In genomic region chr7:44259547-44260457, GRCh38 we compare ENCODE assay signal across 1 cellular context.
TF ChIP-seq lines count a peak whose summit lies in the region.

No MANE protein-coding gene starts in this region.

TF ChIP-seq in K562, 482 proteins besides CTCF, POLR2A, EP300 and RAD21 (continued from another document):
- TF ChIP-seq ZNF318 (IDR thresholded peaks at IDR 0.05; ENCODE audit: borderline replicate concordance in 1 of 2, low read depth in 1 of 2) (no peak), ZFP36 (IDR thresholded peaks at IDR 0.05; ENCODE audit: low read depth, low read length, partially characterized antibody) (peak; percentile 66), CHD2 (IDR thresholded peaks at IDR 0.05; ENCODE audit: low read depth, low read length) (no peak), RREB1 (CRISPR knock-in tag; IDR thresholded peaks at IDR 0.05) (no peak), CBFA2T3 (IDR thresholded peaks at IDR 0.05) (no peak), TAL1 (IDR thresholded peaks at IDR 0.05) (no peak), GABPB2 (CRISPR knock-in tag; conservative IDR thresholded peaks at IDR 0.05) (no peak), SMARCC2 (IDR thresholded peaks at IDR 0.05; ENCODE audit: low read depth) (no peak), BHLHE40 (IDR thresholded peaks at IDR 0.05; ENCODE audit: low read length) (peak; percentile 44; the same call in 1 of the 2 replicates), MTA2 (IDR thresholded peaks at IDR 0.05; ENCODE audit: low read depth) (no peak), ZBTB2 (IDR thresholded peaks at IDR 0.05) (no peak), FOSL1 (tag; conservative IDR thresholded peaks at IDR 0.05) (0 out of 2 replicates have a peak, but pooled peaks have one; percentile 24), JUND (IDR thresholded peaks at IDR 0.05; ENCODE audit: borderline replicate concordance, low read depth, low read length) (0 out of 2 replicates have a peak, but pooled peaks have one; percentile 24), JUND (tag; IDR thresholded peaks at IDR 0.05; ENCODE audit: borderline replicate concordance, low read depth, low read length) (no peak)
- TF ChIP-seq, protein P1, sequence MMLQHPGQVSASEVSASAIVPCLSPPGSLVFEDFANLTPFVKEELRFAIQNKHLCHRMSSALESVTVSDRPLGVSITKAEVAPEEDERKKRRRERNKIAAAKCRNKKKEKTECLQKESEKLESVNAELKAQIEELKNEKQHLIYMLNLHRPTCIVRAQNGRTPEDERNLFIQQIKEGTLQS (IDR thresholded peaks at IDR 0.05), result peak; percentile 56
- TF ChIP-seq, protein P1 (CRISPR knock-in tag; conservative IDR thresholded peaks at IDR 0.05), result no peak
- TF ChIP-seq, protein P2, sequence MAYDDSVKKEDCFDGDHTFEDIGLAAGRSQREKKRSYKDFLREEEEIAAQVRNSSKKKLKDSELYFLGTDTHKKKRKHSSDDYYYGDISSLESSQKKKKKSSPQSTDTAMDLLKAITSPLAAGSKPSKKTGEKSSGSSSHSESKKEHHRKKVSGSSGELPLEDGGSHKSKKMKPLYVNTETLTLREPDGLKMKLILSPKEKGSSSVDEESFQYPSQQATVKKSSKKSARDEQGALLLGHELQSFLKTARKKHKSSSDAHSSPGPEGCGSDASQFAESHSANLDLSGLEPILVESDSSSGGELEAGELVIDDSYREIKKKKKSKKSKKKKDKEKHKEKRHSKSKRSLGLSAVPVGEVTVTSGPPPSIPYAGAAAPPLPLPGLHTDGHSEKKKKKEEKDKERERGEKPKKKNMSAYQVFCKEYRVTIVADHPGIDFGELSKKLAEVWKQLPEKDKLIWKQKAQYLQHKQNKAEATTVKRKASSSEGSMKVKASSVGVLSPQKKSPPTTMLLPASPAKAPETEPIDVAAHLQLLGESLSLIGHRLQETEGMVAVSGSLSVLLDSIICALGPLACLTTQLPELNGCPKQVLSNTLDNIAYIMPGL (CRISPR knock-in tag; IDR thresholded peaks at IDR 0.05), result no peak
